Comparison of ENCODE assay signal across 15 cellular contexts in the genomic region with DNA sequence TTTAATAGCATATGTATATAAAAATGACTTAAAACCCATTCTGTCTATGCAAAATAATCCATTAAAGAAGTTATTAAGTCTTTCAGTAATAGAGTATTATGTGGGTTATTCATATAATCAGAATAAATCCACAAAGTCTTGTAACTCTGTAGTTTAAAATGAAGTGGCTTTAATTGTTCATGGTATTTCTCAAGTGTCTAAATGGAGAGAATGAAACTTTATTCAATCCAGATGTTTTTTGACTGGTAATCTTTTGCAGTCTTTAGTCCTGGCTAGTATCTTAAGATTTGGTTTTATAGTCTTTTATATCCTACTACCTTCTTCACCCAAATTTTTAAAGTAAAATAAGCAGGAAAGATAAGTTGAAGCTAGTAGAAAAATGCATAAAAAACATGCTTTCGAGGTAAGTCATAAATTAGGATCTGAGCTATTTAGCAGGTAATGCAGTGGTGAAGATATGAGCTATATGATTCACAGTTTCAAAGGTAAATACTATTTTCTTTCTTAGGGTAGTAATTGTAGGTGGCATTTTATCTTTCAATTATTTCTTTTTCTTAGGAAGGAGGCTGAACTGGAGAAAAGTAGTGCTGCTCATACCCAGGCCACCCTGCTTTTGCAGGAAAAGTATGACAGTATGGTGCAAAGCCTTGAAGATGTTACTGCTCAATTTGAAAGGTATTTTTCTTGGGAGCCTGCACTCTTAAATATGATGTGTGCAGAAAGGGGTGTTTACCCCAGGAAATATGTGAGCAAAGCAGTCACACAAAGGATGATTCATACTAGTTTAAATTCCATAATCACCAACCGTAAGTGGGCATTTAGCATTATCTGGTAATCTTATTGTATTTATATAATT. TPM values are rescaled to one million over a fixed set of nuclear protein-coding genes. Genes with fewer than 3 reads are reported as not detected.
DNase-seq lines count a peak whose midpoint lies in the region; ATAC-seq and TF ChIP-seq lines count a peak whose summit lies in the region.
"Had no signal": no experiment of that assay in that cellular context is flagged by ENCODE, and none has a peak within 500 bp of the region (broad histone marks: within the 10 kb centered on the region; RNA-seq: fewer than 3 reads in every experiment).

No MANE protein-coding gene starts in this region.

- peaks cover 82% of the 10 kb centered on the region for H3K36me3 Mint-ChIP-seq in activated T-helper 2 cell treated with anti-CD3 and anti-CD28 coated beads, Interferon-gamma antibody, Interleukin-2, Interleukin-4, amounts not matched to agents 10 μg/mL and 5 μg/mL and 100 μg/mL, durations not matched to agents 14 hours and 24 hours and 36 hours (ENCODE audit: low read depth)

- intact Hi-C loops in activated T-helper 2 cell treated with anti-CD3 and anti-CD28 coated beads, Interferon-gamma antibody, Interleukin-2, Interleukin-4, amounts not matched to agents 10 μg/mL and 5 μg/mL and 100 μg/mL, durations not matched to agents 14 hours and 24 hours and 36 hours (cut with micrococcal nuclease), result no loop called here

- no peak overlapping the region for H3K4me3 ChIP-seq in AG10803 (ENCODE audit: low read length)
- no peak overlapping the region for H3K4me3 ChIP-seq in fibroblast of the aortic adventitia (ENCODE audit: low read depth, low read length)
- H3K4me3 ChIP-seq: heart right ventricle, thoracic aorta had no signal

- H3K9me3 Mint-ChIP-seq in activated T-helper 2 cell treated with anti-CD3 and anti-CD28 coated beads, Interferon-gamma antibody, Interleukin-2, Interleukin-4, amounts not matched to agents 10 μg/mL and 5 μg/mL and 100 μg/mL, durations not matched to agents 14 hours and 24 hours and 36 hours, result no peaks in the 10 kb centered on the region
- H3K9me3 Mint-ChIP-seq: activated T-cell treated with anti-CD3 and anti-CD28 coated beads, Interleukin-2, amount 50 U/mL, for 72 hours; memory B cell; natural killer cell treated with Interleukin-12 subunit alpha and Interleukin-12 subunit beta and Interleukin-15 and Interleukin-18, amount 100 ng/mL, for 72 hours had no signal

- peaks cover 15% of the 10 kb centered on the region for H3K4me1 Mint-ChIP-seq in activated T-helper 2 cell treated with anti-CD3 and anti-CD28 coated beads, Interferon-gamma antibody, Interleukin-2, Interleukin-4, amounts not matched to agents 10 μg/mL and 5 μg/mL and 100 μg/mL, durations not matched to agents 14 hours and 24 hours and 36 hours (ENCODE audit: low read depth)

- DNase-seq in AG10803 (ENCODE audit: low read depth) (peak; percentile 28), HCEC 1CT (peak; percentile 68), fibroblast of the aortic adventitia (ENCODE audit: low read depth) (peak; percentile 51), NCI-H446 (lab: John Stamatoyannopoulos, UW) (no peak), NCI-H524 (lab: John Stamatoyannopoulos, UW) (no peak)
- DNase-seq in activated T-helper 2 cell treated with anti-CD3 and anti-CD28 coated beads, Interferon-gamma antibody, Interleukin-2, Interleukin-4, amounts not matched to agents 10 μg/mL and 5 μg/mL and 100 μg/mL, durations not matched to agents 14 hours and 24 hours and 36 hours (ENCODE audit: low spot score), result no peak
- DNase-seq: activated CD4-positive, alpha-beta T cell treated with anti-CD3 and anti-CD28 coated beads, Interleukin-2, amount 50 U/mL, for 48 hours; activated T-cell treated with anti-CD3 and anti-CD28 coated beads, Interleukin-2, amount 50 U/mL, for 72 hours; heart right ventricle had no signal

- ATAC-seq in HG03196 (IDR thresholded peaks at IDR 0.05; ENCODE audit: unreplicated experiment), result no peak
- no peak for ATAC-seq in GM18517 (IDR thresholded peaks at IDR 0.05; ENCODE audit: unreplicated experiment)
- ATAC-seq: activated T-cell treated with anti-CD3 and anti-CD28 coated beads, Interleukin-2, amount 50 U/mL, for 72 hours; heart right ventricle; natural killer cell treated with Interleukin-12 subunit alpha and Interleukin-12 subunit beta and Interleukin-15 and Interleukin-18, amount 100 ng/mL, for 72 hours had no signal

- peak overlapping the region; percentile 28 for H3K27ac Mint-ChIP-seq in activated T-helper 2 cell treated with anti-CD3 and anti-CD28 coated beads, Interferon-gamma antibody, Interleukin-2, Interleukin-4, amounts not matched to agents 10 μg/mL and 5 μg/mL and 100 μg/mL, durations not matched to agents 14 hours and 24 hours and 36 hours
- H3K27ac Mint-ChIP-seq: activated T-cell treated with anti-CD3 and anti-CD28 coated beads, Interleukin-2, amount 50 U/mL, for 72 hours; memory B cell; progenitor cell of endocrine pancreas had no signal

- no peaks in the 10 kb centered on the region for H3K27me3 Mint-ChIP-seq in activated T-helper 2 cell treated with anti-CD3 and anti-CD28 coated beads, Interferon-gamma antibody, Interleukin-2, Interleukin-4, amounts not matched to agents 10 μg/mL and 5 μg/mL and 100 μg/mL, durations not matched to agents 14 hours and 24 hours and 36 hours (ENCODE audit: low read depth)
- H3K27me3 Mint-ChIP-seq: memory B cell; natural killer cell treated with Interleukin-12 subunit alpha and Interleukin-12 subunit beta and Interleukin-15 and Interleukin-18, amount 100 ng/mL, for 72 hours; progenitor cell of endocrine pancreas had no signal

- TF ChIP-seq CTCF in AG10803 (conservative IDR thresholded peaks at IDR 0.05; ENCODE audit: low read length) (no peak), fibroblast of the aortic adventitia (IDR thresholded peaks at IDR 0.05; ENCODE audit: insufficient read depth, low read length) (no peak)

- no peak overlapping the region for H3K4me3 Mint-ChIP-seq in activated T-helper 2 cell treated with anti-CD3 and anti-CD28 coated beads, Interferon-gamma antibody, Interleukin-2, Interleukin-4, amounts not matched to agents 10 μg/mL and 5 μg/mL and 100 μg/mL, durations not matched to agents 14 hours and 24 hours and 36 hours (ENCODE audit: low read depth)
- H3K4me3 Mint-ChIP-seq: activated T-cell treated with anti-CD3 and anti-CD28 coated beads, Interleukin-2, amount 50 U/mL, for 72 hours; memory B cell; natural killer cell treated with Interleukin-12 subunit alpha and Interleukin-12 subunit beta and Interleukin-15 and Interleukin-18, amount 100 ng/mL, for 72 hours had no signal

RNA-seq across cellular contexts. Expression of a gene that starts 17.9 kb away (rescaled TPM):
- 39.3 and 40.3 TPM in 2 replicates for total RNA-seq in activated T-helper 2 cell treated with anti-CD3 and anti-CD28 coated beads, Interferon-gamma antibody, Interleukin-2, Interleukin-4, amounts not matched to agents 10 μg/mL and 5 μg/mL and 100 μg/mL, durations not matched to agents 14 hours and 24 hours and 36 hours
- total RNA-seq in fibroblast of the aortic adventitia (ENCODE audit: low replicate concordance), result 1.2 and 37.2 TPM in 2 replicates

RNA-seq across cellular contexts. Expression of a gene that starts 18.5 kb away (rescaled TPM):
- total RNA-seq in activated T-helper 2 cell treated with anti-CD3 and anti-CD28 coated beads, Interferon-gamma antibody, Interleukin-2, Interleukin-4, amounts not matched to agents 10 μg/mL and 5 μg/mL and 100 μg/mL, durations not matched to agents 14 hours and 24 hours and 36 hours, result 39.6 and 48.0 TPM in 2 replicates
- 8.5 and 9.1 TPM in 2 replicates for total RNA-seq in fibroblast of the aortic adventitia (ENCODE audit: low replicate concordance)

RNA-seq across cellular contexts. Expression of a gene that starts 27.1 kb away (rescaled TPM):
- 93.2 and 98.9 TPM in 2 replicates for total RNA-seq in activated T-helper 2 cell treated with anti-CD3 and anti-CD28 coated beads, Interferon-gamma antibody, Interleukin-2, Interleukin-4, amounts not matched to agents 10 μg/mL and 5 μg/mL and 100 μg/mL, durations not matched to agents 14 hours and 24 hours and 36 hours
- total RNA-seq in fibroblast of the aortic adventitia (ENCODE audit: low replicate concordance), result 31.6 and 74.7 TPM in 2 replicates

RNA-seq across cellular contexts. Expression of a gene that starts 41.0 kb away (rescaled TPM):
- 87.8 and 89.4 TPM in 2 replicates for total RNA-seq in activated T-helper 2 cell treated with anti-CD3 and anti-CD28 coated beads, Interferon-gamma antibody, Interleukin-2, Interleukin-4, amounts not matched to agents 10 μg/mL and 5 μg/mL and 100 μg/mL, durations not matched to agents 14 hours and 24 hours and 36 hours
- total RNA-seq in fibroblast of the aortic adventitia (ENCODE audit: low replicate concordance), result 258 and 719 TPM in 2 replicates

Comparison
In these comparisons a context has a peak if more than half of its experiments do, and no peak if none do; other contexts are left out.
1. DNase-seq: peak in AG10803 (single experiment), HCEC 1CT (single experiment) and fibroblast of the aortic adventitia (single experiment); none in activated T-helper 2 cell treated with anti-CD3 and anti-CD28 coated beads, Interferon-gamma antibody, Interleukin-2, Interleukin-4, amounts not matched to agents 10 μg/mL and 5 μg/mL and 100 μg/mL, durations not matched to agents 14 hours and 24 hours and 36 hours (single experiment), NCI-H446 (0 of 2) and NCI-H524 (0 of 2).